ENCODE assay signal across 1 cellular context in genomic region chr3:44468572-44469520, GRCh38.
A peak's percentile ranks its signal among the peaks of the same experiment; 100 is the strongest.
TF ChIP-seq lines count a peak whose summit lies in the region.

No MANE protein-coding gene starts in this region.

TF ChIP-seq in K562, 482 proteins besides CTCF, POLR2A, EP300 and RAD21 (continued from another document and continues in another):
- TF ChIP-seq GTF3C2 (IDR thresholded peaks at IDR 0.05; ENCODE audit: borderline replicate concordance, extremely low read depth, insufficient read length) = no peak
- no peak for TF ChIP-seq DMBX1 (CRISPR knock-in tag; IDR thresholded peaks at IDR 0.05; ENCODE audit: borderline replicate concordance)
- TF ChIP-seq GATAD2B (IDR thresholded peaks at IDR 0.05; ENCODE audit: borderline replicate concordance) = no peak
- TF ChIP-seq ZEB2 (IDR thresholded peaks at IDR 0.05) = peak; percentile 75
- no peak for TF ChIP-seq ZBTB1 (CRISPR knock-in tag; IDR thresholded peaks at IDR 0.05; ENCODE audit: borderline replicate concordance, low read depth)
- TF ChIP-seq PML (IDR thresholded peaks at IDR 0.05; ENCODE audit: low read length) = no peak
- no peak for TF ChIP-seq RREB1 (CRISPR knock-in tag; IDR thresholded peaks at IDR 0.05)
- no peak for TF ChIP-seq ETV6 (IDR thresholded peaks at IDR 0.05; ENCODE audit: borderline replicate concordance in 1 of 2, low read depth in 2 of 2, low read length in 1 of 2)
- no peak for TF ChIP-seq ETV6 (CRISPR knock-in tag; IDR thresholded peaks at IDR 0.05; ENCODE audit: borderline replicate concordance)
- no peak for TF ChIP-seq KAT7 (CRISPR knock-in tag; IDR thresholded peaks at IDR 0.05; ENCODE audit: borderline replicate concordance)
- TF ChIP-seq MAFK (IDR thresholded peaks at IDR 0.05; ENCODE audit: low read length) = peak; percentile 83
- no peak for TF ChIP-seq XRCC4 (IDR thresholded peaks at IDR 0.05; ENCODE audit: extremely low read depth, insufficient read depth, insufficient read length)
- TF ChIP-seq ZNF699 (CRISPR knock-in tag; IDR thresholded peaks at IDR 0.05; ENCODE audit: insufficient replicate concordance) = no peak
- TF ChIP-seq ZBTB17 (CRISPR knock-in tag; IDR thresholded peaks at IDR 0.05) = no peak
- no peak for TF ChIP-seq TAF15 (IDR thresholded peaks at IDR 0.05; ENCODE audit: low read depth, low read length)
- TF ChIP-seq NCOR1 (IDR thresholded peaks at IDR 0.05) = no peak
- TF ChIP-seq ZKSCAN3 (CRISPR knock-in tag; IDR thresholded peaks at IDR 0.05) = no peak
- TF ChIP-seq CREB5 (CRISPR knock-in tag; IDR thresholded peaks at IDR 0.05) = no peak
- TF ChIP-seq DNMT1 (IDR thresholded peaks at IDR 0.05) = no peak
- no peak for TF ChIP-seq ATF1 (CRISPR knock-in tag; IDR thresholded peaks at IDR 0.05)
- no peak; the same call in 1 of the 2 replicates for TF ChIP-seq ATF1 (tag; IDR thresholded peaks at IDR 0.05)
- TF ChIP-seq ZBTB9 (CRISPR knock-in tag; IDR thresholded peaks at IDR 0.05) = no peak
- no peak for TF ChIP-seq CREB3 (tag; conservative IDR thresholded peaks at IDR 0.05; ENCODE audit: low read depth)
- TF ChIP-seq NR2C1 (IDR thresholded peaks at IDR 0.05) = no peak
- no peak for TF ChIP-seq NR2C1 (tag; IDR thresholded peaks at IDR 0.05)
- no peak for TF ChIP-seq PHB2 (IDR thresholded peaks at IDR 0.05; ENCODE audit: low read depth)
- no peak for TF ChIP-seq PPARD (CRISPR knock-in tag; IDR thresholded peaks at IDR 0.05)
- no peak for TF ChIP-seq FOXP4 (CRISPR knock-in tag; IDR thresholded peaks at IDR 0.05; ENCODE audit: borderline replicate concordance)
- TF ChIP-seq ZNF778 (CRISPR knock-in tag; IDR thresholded peaks at IDR 0.05) = no peak
- TF ChIP-seq KHSRP (IDR thresholded peaks at IDR 0.05) = no peak
- no peak for TF ChIP-seq SETDB1 (IDR thresholded peaks at IDR 0.05; ENCODE audit: low read length)
- no peak for TF ChIP-seq PURB (CRISPR knock-in tag; IDR thresholded peaks at IDR 0.05; ENCODE audit: low read depth)
- TF ChIP-seq TBP (optimal IDR thresholded peaks at IDR 0.05; ENCODE audit: low read depth, low read length) = no peak
- TF ChIP-seq CBX1 (IDR thresholded peaks at IDR 0.05; ENCODE audit: low read depth) = no peak
- no peak for TF ChIP-seq TCF7L2 (IDR thresholded peaks at IDR 0.05; ENCODE audit: low read depth, low read length)
- TF ChIP-seq PCBP1 (IDR thresholded peaks at IDR 0.05; ENCODE audit: low read depth, low read length, poor library complexity, severe bottlenecking) = no peak
- no peak for TF ChIP-seq NUFIP1 (IDR thresholded peaks at IDR 0.05; ENCODE audit: partially characterized antibody)
- no peak for TF ChIP-seq ZBTB33 (CRISPR knock-in tag; IDR thresholded peaks at IDR 0.05)
- TF ChIP-seq WHSC1 (IDR thresholded peaks at IDR 0.05; ENCODE audit: low read length) = no peak
- TF ChIP-seq BRF1 (IDR thresholded peaks at IDR 0.05; ENCODE audit: borderline replicate concordance, extremely low read depth, insufficient read length) = no peak
- TF ChIP-seq CGGBP1 (CRISPR knock-in tag; IDR thresholded peaks at IDR 0.05) = no peak
- TF ChIP-seq ZNF764 (CRISPR knock-in tag; IDR thresholded peaks at IDR 0.05; ENCODE audit: low read depth) = no peak
- no peak for TF ChIP-seq E2F1 (CRISPR knock-in tag; IDR thresholded peaks at IDR 0.05)
- no peak for TF ChIP-seq ELF2 (CRISPR knock-in tag; IDR thresholded peaks at IDR 0.05)
- no peak for TF ChIP-seq CCAR2 (IDR thresholded peaks at IDR 0.05; ENCODE audit: low read depth, low read length)
- no peak for TF ChIP-seq TCFL5 (CRISPR knock-in tag; conservative IDR thresholded peaks at IDR 0.05)
- no peak for TF ChIP-seq ZNF445 (CRISPR knock-in tag; IDR thresholded peaks at IDR 0.05; ENCODE audit: low read depth)
- TF ChIP-seq ZNF146 (CRISPR knock-in tag; IDR thresholded peaks at IDR 0.05; ENCODE audit: unreplicated experiment) = no peak
- TF ChIP-seq PYGO2 (tag; IDR thresholded peaks at IDR 0.05) = no peak
- peak; percentile 70 for TF ChIP-seq NFYB (IDR thresholded peaks at IDR 0.05; ENCODE audit: extremely low read depth, insufficient read length)
- TF ChIP-seq POLR2AphosphoS5 (IDR thresholded peaks at IDR 0.05; ENCODE audit: control insufficient read depth, insufficient read depth, low read depth, low read length) = no peak
- no peak for TF ChIP-seq IRF1 (CRISPR knock-in tag; IDR thresholded peaks at IDR 0.05; ENCODE audit: borderline replicate concordance)
- TF ChIP-seq ZNF668 (CRISPR knock-in tag; IDR thresholded peaks at IDR 0.05) = no peak
